In genomic region chr16:67860589-67861398, GRCh38 we compare ENCODE assay signal across 13 cellular contexts. TPM values are rescaled to one million over a fixed set of nuclear protein-coding genes. Genes with fewer than 3 reads are reported as not detected.
DNase-seq lines count a peak whose midpoint lies in the region; ATAC-seq, FAIRE-seq and TF ChIP-seq lines count a peak whose summit lies in the region.
"Had no signal": no experiment of that assay in that cellular context is flagged by ENCODE, and none has a peak within 500 bp of the region (broad histone marks: within the 10 kb centered on the region; RNA-seq: fewer than 3 reads in every experiment).

No MANE protein-coding gene starts in this region.

- WGBS in heart left ventricle, 4 donors, result 74 to 77% (median 76%) methylated on average over 8 of the region's 8 CpGs
- WGBS in gastroesophageal sphincter (ENCODE audit: low coverage in 1 of 2), 2 donors, result 58 to 85% methylated on average over 2 to 4 of the region's 8 CpGs

- no peak overlapping the region for H3K4me3 ChIP-seq in heart left ventricle
- H3K4me3 ChIP-seq in astrocyte (ENCODE audit: insufficient read depth, low read depth, low read length), result no peak overlapping the region
- H3K4me3 ChIP-seq in gastroesophageal sphincter, result no peak overlapping the region
- H3K4me3 ChIP-seq in thoracic aorta, result no peak overlapping the region
- H3K4me3 ChIP-seq in upper lobe of right lung, result no peak overlapping the region
- H3K4me3 ChIP-seq: SJSA1 had no signal

- peak overlapping the region; percentile 84 for H3K27ac Mint-ChIP-seq in astrocyte (ENCODE audit: unreplicated experiment)

- H3K4me2 ChIP-seq in astrocyte (ENCODE audit: low read length), result peak overlapping the region; percentile 14

- no peak overlapping the region for H2AFZ ChIP-seq in astrocyte (ENCODE audit: low read depth, low read length)

- H3K36me3 Mint-ChIP-seq in astrocyte (ENCODE audit: low read depth, unreplicated experiment), result peaks cover 22% of the 10 kb centered on the region

- H3K9me3 Mint-ChIP-seq in astrocyte (ENCODE audit: unreplicated experiment), result no peaks in the 10 kb centered on the region

- TF ChIP-seq POLR2A in heart left ventricle (IDR thresholded peaks at IDR 0.05) (no peak), gastroesophageal sphincter (IDR thresholded peaks at IDR 0.05) (no peak)

- no peak overlapping the region for H3K4me3 Mint-ChIP-seq in astrocyte (ENCODE audit: unreplicated experiment)
- H3K4me3 Mint-ChIP-seq: activated CD8-positive, alpha-beta T cell treated with anti-CD3 and anti-CD28 coated beads, Interleukin-2, amount 10 ng/mL, durations not matched to agents 7 days and 5 days had no signal

- DNase-seq in heart left ventricle, result no peak
- DNase-seq in cardiac septum (ENCODE audit: low spot score), result no peak
- DNase-seq in astrocyte (ENCODE audit: low read depth), result peak; percentile 44
- DNase-seq in thoracic aorta (ENCODE audit: low spot score), result no peak
- DNase-seq in D721Med (ENCODE audit: insufficient read length, low spot score), result no peak
- no peak for DNase-seq in NCI-H1105 (lab: John Stamatoyannopoulos, UW)
- DNase-seq in upper lobe of right lung, result no peak
- DNase-seq: activated CD8-positive, alpha-beta T cell treated with anti-CD3 and anti-CD28 coated beads, Interleukin-2, amount 10 ng/mL, durations not matched to agents 7 days and 5 days; cerebellar nuclear complex had no signal

- peaks cover 96% of the 10 kb centered on the region for H3K79me2 ChIP-seq in astrocyte (ENCODE audit: insufficient read depth, low read length)

- H3K9me3 ChIP-seq in heart left ventricle (no peaks in the 10 kb centered on the region), astrocyte (ENCODE audit: insufficient read depth, low read depth, low read length) (no peaks in the 10 kb centered on the region), gastroesophageal sphincter (no peaks in the 10 kb centered on the region), thoracic aorta (no peaks in the 10 kb centered on the region), upper lobe of right lung (no peaks in the 10 kb centered on the region)
- H3K9me3 ChIP-seq: neutrophil, SJSA1 had no signal

- no peaks in the 10 kb centered on the region for H3K27me3 Mint-ChIP-seq in astrocyte (ENCODE audit: low read depth, unreplicated experiment)

- TF ChIP-seq EP300 in gastroesophageal sphincter (IDR thresholded peaks at IDR 0.05), result no peak

- peaks cover 94% of the 10 kb centered on the region for H4K20me1 ChIP-seq in astrocyte (ENCODE audit: insufficient read depth, low read length)

- H3K36me3 ChIP-seq in heart left ventricle (peaks cover 0 to 30% (median 9%) of the 10 kb centered on the region in 9 donors), astrocyte (ENCODE audit: insufficient read depth, low read length) (peaks cover 6% of the 10 kb centered on the region), gastroesophageal sphincter (peaks cover 0 to 17% of the 10 kb centered on the region in 2 donors), thoracic aorta (no peaks in the 10 kb centered on the region), upper lobe of right lung (peaks cover 19% of the 10 kb centered on the region)
- H3K36me3 ChIP-seq: neutrophil had no signal

- peak overlapping the region; percentile 16 for H3K9ac ChIP-seq in astrocyte (ENCODE audit: low read length)

- H3K27ac ChIP-seq in heart left ventricle (peak overlapping the region; percentile 10 to 96 (median 88)), astrocyte (ENCODE audit: low read depth, low read length) (peak overlapping the region; percentile 52), gastroesophageal sphincter (peak overlapping the region in 3 of 4 donors; percentile 83 to 90 (median 86)), thoracic aorta (peak overlapping the region; percentile 93 to 96), upper lobe of right lung (no peak overlapping the region)
- H3K27ac ChIP-seq: neutrophil, SJSA1 had no signal

- ATAC-seq in heart left ventricle, result no peak
- peak; percentile 30 for ATAC-seq in gastroesophageal sphincter
- no peak for ATAC-seq in thoracic aorta (ENCODE audit: insufficient number of reproducible peaks, low FRiP score, low read depth)
- no peak for ATAC-seq in upper lobe of right lung
- ATAC-seq: activated CD8-positive, alpha-beta T cell treated with anti-CD3 and anti-CD28 coated beads, Interleukin-2, amount 10 ng/mL, durations not matched to agents 7 days and 5 days had no signal

- peaks cover 53% of the 10 kb centered on the region for H3K4me1 Mint-ChIP-seq in astrocyte (ENCODE audit: low read depth, unreplicated experiment)

- H3K27me3 ChIP-seq in heart left ventricle, result no peaks in the 10 kb centered on the region
- H3K27me3 ChIP-seq in astrocyte (ENCODE audit: insufficient read depth, low read length), result no peaks in the 10 kb centered on the region
- H3K27me3 ChIP-seq in gastroesophageal sphincter, result no peaks in the 10 kb centered on the region
- H3K27me3 ChIP-seq in thoracic aorta (replicated peaks; ENCODE audit: insufficient read depth), result no peaks in the 10 kb centered on the region
- H3K27me3 ChIP-seq in upper lobe of right lung, result no peaks in the 10 kb centered on the region
- H3K27me3 ChIP-seq: neutrophil, SJSA1 had no signal

- TF ChIP-seq CTCF in heart left ventricle (IDR thresholded peaks at IDR 0.05) (no peak), astrocyte (IDR thresholded peaks at IDR 0.05; ENCODE audit: insufficient read depth, low read depth, low read length) (no peak), gastroesophageal sphincter (IDR thresholded peaks at IDR 0.05) (no peak), thoracic aorta (IDR thresholded peaks at IDR 0.05) (no peak), D721Med (IDR thresholded peaks at IDR 0.05; ENCODE audit: insufficient read depth, missing control alignments) (no peak), upper lobe of right lung (IDR thresholded peaks at IDR 0.05) (no peak)

- FAIRE-seq in astrocyte (lab: Jason Lieb, UNC) (no peak), D721Med (lab: Jason Lieb, UNC) (no peak)
- FAIRE-seq: GM12891 had no signal

- peaks cover 10 to 86% (median 70%) of the 10 kb centered on the region in 12 donors for H3K4me1 ChIP-seq in heart left ventricle
- H3K4me1 ChIP-seq in astrocyte (ENCODE audit: insufficient read depth, low read length), result peaks cover 61% of the 10 kb centered on the region
- H3K4me1 ChIP-seq in gastroesophageal sphincter, result peaks cover 2 to 88% (median 45%) of the 10 kb centered on the region in 3 donors
- peaks cover 40 to 66% of the 10 kb centered on the region in 2 donors for H3K4me1 ChIP-seq in thoracic aorta (ENCODE audit: control insufficient read depth in 1 of 2, low read depth in 2 of 2)
- peaks cover 25% of the 10 kb centered on the region for H3K4me1 ChIP-seq in upper lobe of right lung

- intact Hi-C loops in heart left ventricle (cut with DNase I) (loop anchor here in 1 of 10 donors (10.0 kb wide), 1 partner anchor 336 kb away; the partner anchor contains the start of gene RIPOR1), cardiac septum (cut with DNase I) (no loop called here), upper lobe of right lung (cut with DNase I) (no loop called here)

RNA-seq across cellular contexts. Expression of gene EDC4, which starts 12.1 kb away (rescaled TPM):
- 10 to 100 TPM; 26.2 to 42.5 (median 32.5) TPM for total RNA-seq in heart left ventricle
- polyA plus RNA-seq in heart left ventricle, result 10 to 100 TPM; 27.8 to 31.1 TPM
- total RNA-seq in cardiac septum, result 43.8 TPM
- 61.5 and 64.8 TPM in 2 replicates for total RNA-seq in astrocyte
- 10 to 100 TPM; 43.8 to 72.6 (median 53.5) TPM for total RNA-seq in gastroesophageal sphincter
- 10 to 100 TPM; 57.4 to 61.0 TPM for total RNA-seq in thoracic aorta
- 48.8 TPM for total RNA-seq in upper lobe of right lung

RNA-seq across cellular contexts. Expression of gene CENPT, which starts 13.3 kb away (rescaled TPM):
- 10 to 100 TPM; 14.4 to 31.2 (median 20.1) TPM for total RNA-seq in heart left ventricle
- polyA plus RNA-seq in heart left ventricle, result 10 to 100 TPM; 25.7 to 28.0 TPM
- 27.9 TPM for total RNA-seq in cardiac septum
- 67.3 and 79.3 TPM in 2 replicates for total RNA-seq in astrocyte
- total RNA-seq in gastroesophageal sphincter, result 10 to 100 TPM; 15.4 to 44.2 (median 35.3) TPM
- total RNA-seq in thoracic aorta, result 10 to 100 TPM; 59.6 to 70.9 TPM
- 30.0 TPM for total RNA-seq in upper lobe of right lung

RNA-seq across cellular contexts. Expression of gene NUTF2, which starts 14.1 kb away (rescaled TPM):
- total RNA-seq in heart left ventricle (100 to 1,000 TPM in 2 of 9 donors, 10 to 100 TPM in 7; 66.5 to 145 (median 90.9) TPM), cardiac septum (87.1 TPM), astrocyte (214 and 224 TPM in 2 replicates), gastroesophageal sphincter (100 to 1,000 TPM in 3 of 4 donors, 10 to 100 TPM in 1; 90.0 to 194 (median 113) TPM), thoracic aorta (100 to 1,000 TPM in 1 of 2 donors, 10 to 100 TPM in 1; 79.0 to 172 TPM), upper lobe of right lung (55.0 TPM)
- polyA plus RNA-seq in heart left ventricle, result 100 to 1,000 TPM; 179 to 191 TPM

RNA-seq across cellular contexts. Expression of gene THAP11, which starts 18.7 kb away (rescaled TPM):
- 10 to 100 TPM; 24.9 to 87.5 (median 31.4) TPM for total RNA-seq in heart left ventricle
- polyA plus RNA-seq in heart left ventricle, result 10 to 100 TPM; 10.6 to 26.3 TPM
- total RNA-seq in cardiac septum, result 23.0 TPM
- total RNA-seq in astrocyte, result 16.5 and 18.1 TPM in 2 replicates
- 10 to 100 TPM; 52.6 to 78.0 (median 76.0) TPM for total RNA-seq in gastroesophageal sphincter
- total RNA-seq in thoracic aorta, result 10 to 100 TPM; 67.5 to 74.7 TPM
- total RNA-seq in upper lobe of right lung, result 25.1 TPM

RNA-seq across cellular contexts. Expression of gene NRN1L, which starts 23.9 kb away (rescaled TPM):
- total RNA-seq in heart left ventricle (1 to 10 TPM in 4 of 9 donors, under 1 TPM in 2, not detected in 3; 0.78 to 5.8 (median 1.7) TPM), cardiac septum (2.1 TPM), astrocyte (0.82 and 0.91 TPM in 2 replicates), gastroesophageal sphincter (1 to 10 TPM in 2 of 4 donors, not detected in 2; 1.2 to 2.4 TPM), thoracic aorta (not detected), upper lobe of right lung (0.69 TPM)
- 1 to 10 TPM; 1.7 to 1.8 TPM for polyA plus RNA-seq in heart left ventricle
- total RNA-seq: SJSA1 had no signal
